Comparison of ENCODE assay signal across 8 cellular contexts in genomic region chr5:141814064-141814982, GRCh38.
DNase-seq lines count a peak whose midpoint lies in the region; ATAC-seq and TF ChIP-seq lines count a peak whose summit lies in the region.

No MANE protein-coding gene starts in this region.

- peaks cover 0 to 9% of the 10 kb centered on the region in 2 donors for H3K4me1 ChIP-seq in gastrocnemius medialis

- CTCF ChIA-PET in AG04449 (lab: Yijun Ruan, JAX) = interaction anchor here (0.7 to 4.8 kb wide), 12 partner anchors 7 to 114 kb away, joined by 3 to 28 read pairs (median 4); no protein-coding TSS in a partner anchor

- no peak for DNase-seq in AG04449 (ENCODE audit: low read depth, low spot score)
- DNase-seq in GM13977 (ENCODE audit: low spot score) = peak; percentile 73
- DNase-seq in OCI-M1 (lab: John Stamatoyannopoulos, UW) = peak; percentile 72
- peak; percentile 23 for DNase-seq in activated T-helper 9 cell treated with anti-CD3 and anti-CD28 coated beads, Interleukin-2, amount 50 U/mL, for 16 hours (ENCODE audit: low read depth)
- DNase-seq in cardiac septum (ENCODE audit: low spot score) = peak; percentile 84
- no peak for DNase-seq in gastrocnemius medialis
- DNase-seq in NCI-H1048 (lab: John Stamatoyannopoulos, UW) = no peak

- intact Hi-C loops in cardiac septum (cut with DNase I) = loop anchor here (5.0 kb wide), 1 partner anchor 112 kb away; no protein-coding TSS in a partner anchor
- intact Hi-C loops in gastrocnemius medialis (cut with DNase I; ENCODE audit: low total_unique reads) = no loop called here

- in situ Hi-C loops in GM13977 (cut with MboI; ENCODE audit: low pct_unique_long_range_greater_than_20kb, low sequenced_read_pairs, unreplicated experiment) = no loop called here
- in situ Hi-C loops in gastrocnemius medialis (cut with MboI; ENCODE audit: low sequenced_read_pairs in 4 of 4) = no loop called here

- H3K9me3 ChIP-seq in gastrocnemius medialis = no peaks in the 10 kb centered on the region

- H3K4me3 ChIP-seq in AG04449 (ENCODE audit: low read depth, low read length) = no peak overlapping the region
- H3K4me3 ChIP-seq in gastrocnemius medialis = no peak overlapping the region

- peak; percentile 56 for TF ChIP-seq CTCF in AG04449 (IDR thresholded peaks at IDR 0.05; ENCODE audit: insufficient read depth, low read length, missing control alignments)
- peak; percentile 78 for TF ChIP-seq CTCF in GM13977 (IDR thresholded peaks at IDR 0.05; ENCODE audit: extremely low read depth, insufficient read depth, missing control alignments)
- TF ChIP-seq CTCF in gastrocnemius medialis (IDR thresholded peaks at IDR 0.05 in 4 of 5, conservative IDR thresholded peaks at IDR 0.05 in 1 of 5) = peak in 2 of 5 experiments; percentile 18 to 40

- ATAC-seq in gastrocnemius medialis (no peak), HG03095 (IDR thresholded peaks at IDR 0.05; ENCODE audit: unreplicated experiment) (no peak)

- peak overlapping the region; percentile 3 to 72 (median 51) for H3K27ac ChIP-seq in gastrocnemius medialis

- POLR2A ChIA-PET in AG04449 (lab: Yijun Ruan, JAX) = no interaction called here

- H3K36me3 ChIP-seq in gastrocnemius medialis = no peaks in the 10 kb centered on the region

- H3K27me3 ChIP-seq in gastrocnemius medialis = peaks cover 17 to 21% (median 20%) of the 10 kb centered on the region in 3 donors

- no peak for TF ChIP-seq POLR2A in gastrocnemius medialis (IDR thresholded peaks at IDR 0.05)

Comparison
In these comparisons a context has a peak if more than half of its experiments do, and no peak if none do; other contexts are left out.
1. DNase-seq: peak in GM13977 (single experiment), OCI-M1 (single experiment), activated T-helper 9 cell treated with anti-CD3 and anti-CD28 coated beads, Interleukin-2, amount 50 U/mL, for 16 hours (single experiment) and cardiac septum (single experiment); none in AG04449 (single experiment), gastrocnemius medialis (0 of 2) and NCI-H1048 (single experiment).